Comparison of ENCODE assay signal across 21 cellular contexts in the genomic region with DNA sequence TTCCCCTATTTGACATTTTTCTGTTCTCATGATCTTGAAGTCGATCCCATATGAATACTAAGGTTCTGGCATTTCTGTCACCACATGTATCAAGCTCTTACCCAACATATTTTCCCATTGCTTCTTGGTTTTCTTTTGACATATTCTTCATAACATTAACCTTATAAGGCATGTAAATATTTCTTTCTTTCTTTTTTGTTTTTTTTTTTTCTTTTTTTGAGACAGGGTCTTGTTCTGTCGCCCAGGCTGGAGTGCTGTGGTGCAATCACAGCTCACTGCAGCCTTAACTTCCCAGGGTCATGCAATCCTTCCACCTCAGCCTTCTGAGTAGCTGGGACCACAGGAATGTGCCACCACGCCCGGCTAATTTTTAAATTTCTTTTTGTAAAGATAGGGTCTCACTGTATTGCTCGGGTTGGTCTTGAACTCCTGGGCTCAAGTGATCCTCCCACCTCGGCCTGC. TPM values are rescaled to one million over a fixed set of nuclear protein-coding genes. Genes with fewer than 3 reads are reported as not detected.
DNase-seq lines count a peak whose midpoint lies in the region; ATAC-seq and TF ChIP-seq lines count a peak whose summit lies in the region.
"Had no signal": no experiment of that assay in that cellular context is flagged by ENCODE, and none has a peak within 500 bp of the region (broad histone marks: within the 10 kb centered on the region; RNA-seq: fewer than 3 reads in every experiment).

No MANE protein-coding gene starts in this region.

- H3K36me3 ChIP-seq in thymus (ENCODE audit: control insufficient read depth, insufficient read depth) (no peaks in the 10 kb centered on the region), gastroesophageal sphincter (no peaks in the 10 kb centered on the region)
- H3K36me3 ChIP-seq: heart right ventricle, right atrium auricular region had no signal

- no peak for TF ChIP-seq EP300 in gastroesophageal sphincter (IDR thresholded peaks at IDR 0.05)

- peak; percentile 48 for DNase-seq in HCEC 1CT
- peak; percentile 85 for DNase-seq in astrocyte of the hippocampus (ENCODE audit: low read depth, low spot score)
- DNase-seq in hepatic stellate cell (ENCODE audit: low spot score), result peak; percentile 50
- no peak for DNase-seq in mucosa of gallbladder (ENCODE audit: low spot score)
- no peak for DNase-seq in NCI-H524 (lab: John Stamatoyannopoulos, UW)
- DNase-seq: activated CD4-positive, alpha-beta T cell treated with anti-CD3 and anti-CD28 coated beads, Interleukin-2, amount 50 U/mL, for 1 hour; activated T-cell treated with anti-CD3 and anti-CD28 coated beads, Interleukin-2, amount 50 U/mL, for 4 hours; amniotic stem cell; CD4-positive, alpha-beta memory T cell; effector CD4-positive, alpha-beta T cell; heart right ventricle; left colon; natural killer cell; NCI-H748 treated with DMSO at 0.1 percent for 48 hours; SHP77; stimulated activated naive CD4-positive, alpha-beta T cell treated with Interleukin-2 at 50 U/mL for 16 hours had no signal

- H3K4me1 ChIP-seq in thymus (ENCODE audit: control insufficient read depth, insufficient read depth, low read length), result no peaks in the 10 kb centered on the region
- H3K4me1 ChIP-seq in gastroesophageal sphincter, result peaks cover 0 to 70% (median 4%) of the 10 kb centered on the region in 3 donors

- no peaks in the 10 kb centered on the region for H3K27me3 ChIP-seq in thymus (ENCODE audit: control insufficient read depth, insufficient read depth)
- H3K27me3 ChIP-seq in gastroesophageal sphincter, result no peaks in the 10 kb centered on the region
- H3K27me3 ChIP-seq: right atrium auricular region had no signal

- TF ChIP-seq POLR2A in gastroesophageal sphincter (IDR thresholded peaks at IDR 0.05), result no peak

- no peak for ATAC-seq in gastroesophageal sphincter
- ATAC-seq in GM18907 (IDR thresholded peaks at IDR 0.05; ENCODE audit: unreplicated experiment), result no peak
- ATAC-seq: activated T-cell treated with anti-CD3 and anti-CD28 coated beads, Interleukin-2, amount 50 U/mL, for 4 hours; heart right ventricle; K562; left colon; natural killer cell had no signal

- no peaks in the 10 kb centered on the region for H3K9me3 ChIP-seq in thymus (ENCODE audit: control insufficient read depth)
- H3K9me3 ChIP-seq in gastroesophageal sphincter, result no peaks in the 10 kb centered on the region
- H3K9me3 ChIP-seq: heart right ventricle, right atrium auricular region had no signal

- H3K27ac ChIP-seq in thymus (ENCODE audit: low read depth) (peak overlapping the region; percentile 59), gastroesophageal sphincter (peak overlapping the region in 2 of 4 donors; percentile 75)
- H3K27ac ChIP-seq: heart right ventricle, right atrium auricular region had no signal

- no peak overlapping the region for H3K4me3 ChIP-seq in thymus (ENCODE audit: low read length)
- H3K4me3 ChIP-seq in gastroesophageal sphincter, result no peak overlapping the region
- H3K4me3 ChIP-seq: heart right ventricle, K562, right atrium auricular region had no signal

- no peak for TF ChIP-seq CTCF in gastroesophageal sphincter (IDR thresholded peaks at IDR 0.05)

- 95% methylated on average over 6 of the region's 6 CpGs for WGBS in thymus
- WGBS in gastroesophageal sphincter (ENCODE audit: low coverage in 1 of 2), 2 donors, result 38 to 84% methylated on average over 1 to 5 of the region's 6 CpGs

RNA-seq across cellular contexts. Expression of gene ERRFI1, which starts 33.1 kb away (rescaled TPM):
- polyA plus RNA-seq in thymus, result 75.0 TPM
- total RNA-seq in gastroesophageal sphincter (100 to 1,000 TPM; 344 to 570 (median 393) TPM), mucosa of gallbladder (76.8 TPM)

Comparison
In these comparisons a context has a peak if more than half of its experiments do, and no peak if none do; other contexts are left out.
1. DNase-seq: peak in HCEC 1CT (single experiment), astrocyte of the hippocampus (single experiment) and hepatic stellate cell (single experiment); none in mucosa of gallbladder (single experiment) and NCI-H524 (0 of 2).